Comparison of ENCODE assay signal across 8 cellular contexts in the genomic region with DNA sequence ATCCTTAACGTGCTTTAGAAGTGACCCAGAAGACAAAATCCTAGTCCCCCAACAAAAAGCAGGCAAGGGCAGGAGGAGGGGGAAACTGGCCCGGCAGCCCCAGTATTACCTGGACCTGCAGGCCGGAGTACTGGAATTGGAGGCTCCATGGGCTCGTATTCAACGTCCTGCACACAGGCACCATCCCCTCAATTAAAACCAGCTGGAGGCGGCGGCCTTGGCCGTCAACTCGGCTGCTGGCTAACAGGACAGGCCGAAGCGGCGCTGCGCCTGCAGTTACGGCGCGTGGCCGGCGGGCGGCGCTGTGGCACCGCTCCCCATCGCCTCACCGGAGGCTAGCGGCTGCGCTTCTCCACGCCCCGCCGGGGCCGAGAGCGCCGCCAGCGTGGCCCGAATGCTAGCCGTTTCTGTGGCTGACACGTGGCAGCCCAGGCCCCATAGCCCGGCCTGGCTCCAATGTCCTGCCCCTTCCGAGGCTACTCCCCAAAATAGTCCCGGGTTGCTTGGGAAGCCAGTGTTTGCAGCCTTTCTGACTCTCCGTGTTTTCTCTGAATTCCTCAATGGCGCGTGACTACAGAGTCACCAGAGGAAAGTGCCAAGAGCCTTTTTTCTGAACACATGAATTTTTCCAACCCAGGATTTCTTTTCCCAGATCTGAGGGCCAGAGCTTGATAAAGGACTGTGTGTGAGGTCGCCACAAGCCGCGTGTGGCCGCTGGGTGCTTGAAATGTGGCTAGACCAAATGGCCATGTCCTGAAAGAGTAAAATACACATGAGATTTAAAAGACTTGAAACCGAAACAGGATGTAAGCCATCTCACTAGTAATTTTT.
DNase-seq lines count a peak whose midpoint lies in the region; TF ChIP-seq lines count a peak whose summit lies in the region.

No MANE protein-coding gene starts in this region.

- H3K9ac ChIP-seq in GM23248 (peak overlapping the region; percentile 93), Karpas-422 (ENCODE audit: low read length) (peak overlapping the region; percentile 58)

- H3K27me3 ChIP-seq in GM23248 (replicated peaks; ENCODE audit: insufficient read depth) (no peaks in the 10 kb centered on the region), Karpas-422 (ENCODE audit: low read length) (no peaks in the 10 kb centered on the region), neutrophil (peaks cover 3% of the 10 kb centered on the region)

- in situ Hi-C loops in GM23248 (cut with MboI), result loop anchor here (10.0 kb wide), 1 partner anchor 169 kb away; no protein-coding TSS in a partner anchor

- H3K4me3 ChIP-seq in GM23248, result peak overlapping the region; percentile 77
- H3K4me3 ChIP-seq in Karpas-422 (ENCODE audit: low read length), result peak overlapping the region; percentile 54
- peak overlapping the region; percentile 25 to 39 for H3K4me3 ChIP-seq in neutrophil (ENCODE audit: low read depth in 1 of 2, low read length in 1 of 2)

- H3K9me2 ChIP-seq in GM23248 (ENCODE audit: insufficient read depth), result no peaks in the 10 kb centered on the region
- no peaks in the 10 kb centered on the region for H3K9me2 ChIP-seq in Karpas-422 (replicated peaks; ENCODE audit: insufficient read depth, low read length)

- H3K79me2 ChIP-seq in GM23248 (ENCODE audit: insufficient read depth), result no peaks in the 10 kb centered on the region
- H3K79me2 ChIP-seq in Karpas-422 (ENCODE audit: low read length), result no peaks in the 10 kb centered on the region

- H3K9me3 ChIP-seq in GM23248 (ENCODE audit: low read depth) (no peaks in the 10 kb centered on the region), Karpas-422 (ENCODE audit: low read length) (no peaks in the 10 kb centered on the region), neutrophil (no peaks in the 10 kb centered on the region)

- H3K27ac ChIP-seq in GM23248 (peak overlapping the region; percentile 98), Karpas-422 (ENCODE audit: low read length) (no peak overlapping the region), neutrophil (no peak overlapping the region), substantia nigra (ENCODE audit: low read depth, low read length, poor library complexity, severe bottlenecking) (peak overlapping the region; percentile 80)

- H3K4me1 ChIP-seq in GM23248 (ENCODE audit: insufficient read depth) (0 out of 2 replicates have a peak, but pooled peaks cover 11% of the 10 kb centered on the region), Karpas-422 (ENCODE audit: low read length) (peaks cover 13% of the 10 kb centered on the region), neutrophil (ENCODE audit: control insufficient read depth in 1 of 2, insufficient read depth in 1 of 2, low read depth in 1 of 2, low read length in 1 of 2) (peaks cover 11 to 12% of the 10 kb centered on the region in 2 experiments)

- no peaks in the 10 kb centered on the region for H4K20me1 ChIP-seq in GM23248 (ENCODE audit: insufficient read depth)
- no peaks in the 10 kb centered on the region for H4K20me1 ChIP-seq in Karpas-422 (ENCODE audit: insufficient read depth, low read depth, low read length)

- no peaks in the 10 kb centered on the region for H3K36me3 ChIP-seq in GM23248 (ENCODE audit: low read depth)
- no peaks in the 10 kb centered on the region for H3K36me3 ChIP-seq in Karpas-422 (ENCODE audit: insufficient read depth, low read length)
- no peaks in the 10 kb centered on the region for H3K36me3 ChIP-seq in neutrophil

- DNase-seq in ELF-1 (ENCODE audit: low read depth, low spot score) (peak; percentile 97), GM23248 (peak; percentile 98), Karpas-422 (peak; percentile 94), SHP77 (lab: John Stamatoyannopoulos, UW) (peak; percentile 70 to 87), foreskin melanocyte (peak; percentile 97), substantia nigra (lab: John Stamatoyannopoulos, UW) (peak; percentile 32 to 95 (median 81))
- DNase-seq in activated gamma-delta T cell treated with anti-CD3 and anti-CD28 coated beads, Interleukin-2, amount 50 U/mL, for 16 hours (ENCODE audit: low read depth), result peak; percentile 60

- peak; percentile 89 for TF ChIP-seq CTCF in neutrophil (IDR thresholded peaks at IDR 0.05)

- H2AFZ ChIP-seq in GM23248 (peak overlapping the region; percentile 94), Karpas-422 (ENCODE audit: low read length) (peak overlapping the region; percentile 87)

- WGBS in GM23248 (ENCODE audit: low coverage in 1 of 2, low lambda C conversion rate in 2 of 2, missing lambda C conversion rate in 2 of 2), 2 experiments, result 1% methylated on average over 44 to 46 of the region's 46 CpGs

- H3F3A ChIP-seq in GM23248 (ENCODE audit: insufficient read depth), result peaks cover 7% of the 10 kb centered on the region; the same call in 1 of the 2 replicates

- H3K4me2 ChIP-seq in GM23248 (ENCODE audit: unreplicated experiment) (peak overlapping the region; percentile 91), Karpas-422 (ENCODE audit: low read depth, low read length, poor library complexity, severe bottlenecking) (peak overlapping the region; percentile 66)

Comparison
In these comparisons a context has a peak if more than half of its experiments do, and no peak if none do; other contexts are left out.
1. H3K27ac ChIP-seq: peak in GM23248 (single experiment) and substantia nigra (single experiment); none in Karpas-422 (single experiment) and neutrophil (single experiment).
2. Peak in every context shown above with its lines, with median percentiles within 50 percentile points of each other: DNase-seq and H3K4me3 ChIP-seq.